Comparison of ENCODE assay signal across 25 cellular contexts in the genomic region with DNA sequence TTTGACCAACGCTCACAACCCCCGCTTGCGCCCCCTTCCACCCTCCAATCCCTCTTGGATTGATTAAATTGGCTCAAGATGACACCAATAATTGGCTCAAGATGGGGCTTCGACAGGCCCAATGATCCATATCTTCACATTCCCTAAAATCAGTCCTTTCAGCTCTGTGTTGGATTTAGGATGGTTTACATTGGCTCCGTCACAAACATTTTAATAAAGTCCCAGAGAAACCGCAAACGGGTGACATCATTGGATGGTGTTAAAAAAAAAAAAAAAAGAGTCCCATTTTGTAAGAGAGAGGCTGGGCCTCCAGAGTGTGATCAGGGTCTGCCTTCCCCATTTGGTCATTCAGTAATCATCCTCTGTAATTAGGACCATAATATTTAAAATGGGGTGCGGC.
A peak's percentile ranks its signal among the peaks of the same experiment; 100 is the strongest.
DNase-seq lines count a peak whose midpoint lies in the region; ATAC-seq, FAIRE-seq and TF ChIP-seq lines count a peak whose summit lies in the region.
"Had no signal": no experiment of that assay in that cellular context is flagged by ENCODE, and none has a peak within 500 bp of the region (broad histone marks: within the 10 kb centered on the region; RNA-seq: fewer than 3 reads in every experiment).

No MANE protein-coding gene starts in this region.

- no peak overlapping the region for H3K4me3 ChIP-seq in foreskin fibroblast (ENCODE audit: low read depth in 1 of 2, low read length in 2 of 2)
- H3K4me3 ChIP-seq: K562, Peyer's patch, SJSA1 had no signal

- CTCF ChIA-PET in activated CD4-positive, alpha-beta memory T cell treated with anti-CD3 and anti-CD28 coated beads, Interleukin-2, amount 10 ng/mL, durations not matched to agents 7 days and 5 days (lab: Charles Lee) = no interaction called here

- FAIRE-seq in endometrium (lab: Jason Lieb, UNC) = peak; percentile 26
- FAIRE-seq: HepG2, K562 had no signal

- ATAC-seq in HG02981 (IDR thresholded peaks at IDR 0.05; ENCODE audit: unreplicated experiment) (no peak), HG02588 (IDR thresholded peaks at IDR 0.05; ENCODE audit: unreplicated experiment) (no peak)
- ATAC-seq: CD8-positive, alpha-beta T cell; HepG2; K562; Right ventricle myocardium inferior had no signal

- DNase-seq in AG09319 (ENCODE audit: extremely low read depth, low read depth) = peak; percentile 62
- DNase-seq in HS-27A (ENCODE audit: low read depth) = peak; percentile 7
- peak; percentile 30 to 76 for DNase-seq in foreskin fibroblast
- DNase-seq in islet precursor cell = no peak
- DNase-seq in activated CD4-positive, alpha-beta memory T cell treated with anti-CD3 and anti-CD28 coated beads, Interleukin-2, amount 10 ng/mL, durations not matched to agents 7 days and 5 days = no peak
- DNase-seq: ACHN; AML-193; C1 segment of cervical spinal cord; CD8-positive, alpha-beta T cell; DND-41; GF-D8; NCI-H1092; NCI-H146; NCI-H2029; NCI-H226; NCI-H524; NCI-H82; Peyer's patch had no signal

- H3K4me1 Mint-ChIP-seq in activated CD4-positive, alpha-beta memory T cell treated with anti-CD3 and anti-CD28 coated beads, Interleukin-2, amount 10 ng/mL, durations not matched to agents 7 days and 5 days = no peaks in the 10 kb centered on the region

- H3K27ac Mint-ChIP-seq in activated CD4-positive, alpha-beta memory T cell treated with anti-CD3 and anti-CD28 coated beads, Interleukin-2, amount 10 ng/mL, durations not matched to agents 7 days and 5 days = no peak overlapping the region
- H3K27ac Mint-ChIP-seq: CD8-positive, alpha-beta T cell had no signal

- TF ChIP-seq CTCF in AG09319 (IDR thresholded peaks at IDR 0.05; ENCODE audit: low read depth, low read length) (no peak), foreskin fibroblast (IDR thresholded peaks at IDR 0.05; ENCODE audit: low read depth, low read length) (no peak)

- no peaks in the 10 kb centered on the region for H3K9me3 Mint-ChIP-seq in activated CD4-positive, alpha-beta memory T cell treated with anti-CD3 and anti-CD28 coated beads, Interleukin-2, amount 10 ng/mL, durations not matched to agents 7 days and 5 days
- H3K9me3 Mint-ChIP-seq: CD8-positive, alpha-beta T cell had no signal

- H3K27me3 Mint-ChIP-seq in activated CD4-positive, alpha-beta memory T cell treated with anti-CD3 and anti-CD28 coated beads, Interleukin-2, amount 10 ng/mL, durations not matched to agents 7 days and 5 days = peaks cover 2% of the 10 kb centered on the region

- H3K36me3 Mint-ChIP-seq in activated CD4-positive, alpha-beta memory T cell treated with anti-CD3 and anti-CD28 coated beads, Interleukin-2, amount 10 ng/mL, durations not matched to agents 7 days and 5 days (ENCODE audit: low read depth) = no peaks in the 10 kb centered on the region
- H3K36me3 Mint-ChIP-seq: CD8-positive, alpha-beta T cell had no signal

- POLR2A ChIA-PET in activated CD4-positive, alpha-beta memory T cell treated with anti-CD3 and anti-CD28 coated beads, Interleukin-2, amount 10 ng/mL, durations not matched to agents 7 days and 5 days (lab: Charles Lee) = no interaction called here

- H3K4me3 Mint-ChIP-seq in activated CD4-positive, alpha-beta memory T cell treated with anti-CD3 and anti-CD28 coated beads, Interleukin-2, amount 10 ng/mL, durations not matched to agents 7 days and 5 days = no peak overlapping the region
- H3K4me3 Mint-ChIP-seq: CD8-positive, alpha-beta T cell had no signal

Comparison
In these comparisons a context has a peak if more than half of its experiments do, and no peak if none do; other contexts are left out.
1. DNase-seq: peak in AG09319 (single experiment), HS-27A (single experiment) and foreskin fibroblast (2 of 2); none in islet precursor cell (single experiment) and activated CD4-positive, alpha-beta memory T cell treated with anti-CD3 and anti-CD28 coated beads, Interleukin-2, amount 10 ng/mL, durations not matched to agents 7 days and 5 days (single experiment).